13 cellular contexts compared by ENCODE assay signal in the genomic region with DNA sequence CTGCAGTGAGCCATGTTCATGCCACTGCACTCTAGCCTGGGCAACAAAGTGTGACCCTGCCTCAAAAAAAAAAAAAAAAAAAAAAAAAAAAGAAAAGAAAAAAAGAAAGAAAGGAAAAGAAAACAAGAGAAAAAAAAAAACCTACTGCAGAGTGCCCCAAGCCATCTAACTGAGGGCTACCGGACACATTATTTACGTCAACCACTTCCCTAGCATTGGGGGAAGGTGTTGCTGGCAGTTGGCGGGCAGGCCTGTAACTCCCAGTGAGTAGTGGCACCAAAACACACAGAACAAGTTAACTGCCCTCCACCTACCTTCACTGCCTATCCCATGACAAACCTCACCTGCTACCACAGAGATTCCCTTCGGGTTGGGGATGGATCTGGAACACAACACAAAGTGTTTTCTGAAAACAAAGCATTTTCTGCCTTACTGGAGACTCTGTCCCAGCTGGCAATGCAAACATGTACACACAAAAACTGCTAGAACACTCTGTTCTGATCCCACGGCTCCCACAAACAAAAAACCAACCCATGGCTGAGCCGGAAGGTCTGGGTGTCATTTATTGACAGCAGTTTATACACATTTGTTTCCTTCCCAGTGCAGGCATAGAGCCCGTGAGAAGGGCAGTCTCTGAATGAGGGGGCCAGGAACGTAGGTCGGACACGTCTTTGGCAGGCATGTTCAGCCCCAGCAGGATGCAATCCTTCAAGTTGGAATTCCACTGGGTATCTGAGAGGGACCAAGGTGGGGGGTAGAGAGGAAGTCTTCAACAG. TPM values are rescaled to one million over a fixed set of nuclear protein-coding genes. Genes with fewer than 3 reads are reported as not detected.
DNase-seq lines count a peak whose midpoint lies in the region; ATAC-seq, FAIRE-seq and TF ChIP-seq lines count a peak whose summit lies in the region.
"Had no signal": no experiment of that assay in that cellular context is flagged by ENCODE, and none has a peak within 500 bp of the region (broad histone marks: within the 10 kb centered on the region; RNA-seq: fewer than 3 reads in every experiment).

No MANE protein-coding gene starts in this region.

- peak; percentile 60 for FAIRE-seq in HTR-8/SVneo (lab: Jason Lieb, UNC)

- no peaks in the 10 kb centered on the region for H3K4me1 ChIP-seq in right cardiac atrium (ENCODE audit: control insufficient read depth, insufficient read depth, low read length)
- no peaks in the 10 kb centered on the region for H3K4me1 ChIP-seq in uterus

- peak overlapping the region; percentile 77 for H3K27ac Mint-ChIP-seq in activated B cell treated with CpG ODN at 0.5 μM for 24 hours
- peak overlapping the region; percentile 71 for H3K27ac Mint-ChIP-seq in stimulated activated naive B cell treated with anti-CD40 and anti-IgM and Interleukin-4, amounts not matched to agents 10 μg/mL and 1 μg/mL and 100 μg/mL, for 72 hours
- H3K27ac Mint-ChIP-seq: stimulated activated naive CD8-positive, alpha-beta T cell treated with anti-CD3 and anti-CD28 coated beads, Interleukin-15, amount 100 ng/mL, for 72 hours had no signal

- intact Hi-C loops in activated B cell treated with CpG ODN at 0.5 μM for 24 hours (cut with micrococcal nuclease), result no loop called here
- intact Hi-C loops in right cardiac atrium (cut with DNase I), result no loop called here
- intact Hi-C loops in uterus (cut with DNase I; ENCODE audit: low total_unique reads), result no loop called here

- no peaks in the 10 kb centered on the region for H3K9me3 Mint-ChIP-seq in activated B cell treated with CpG ODN at 0.5 μM for 24 hours
- no peaks in the 10 kb centered on the region for H3K9me3 Mint-ChIP-seq in stimulated activated naive B cell treated with anti-CD40 and anti-IgM and Interleukin-4, amounts not matched to agents 10 μg/mL and 1 μg/mL and 100 μg/mL, for 72 hours
- H3K9me3 Mint-ChIP-seq: stimulated activated naive CD8-positive, alpha-beta T cell treated with anti-CD3 and anti-CD28 coated beads, Interleukin-15, amount 100 ng/mL, for 72 hours had no signal

- 77% methylated on average over 10 of the region's 10 CpGs for WGBS in right cardiac atrium

- CTCF ChIA-PET in activated B cell treated with CpG ODN at 0.5 μM for 24 hours (lab: Charles Lee), result interaction anchor here (9.7 kb wide), 1 partner anchor 153 kb away, joined by 125 read pairs; no protein-coding TSS in a partner anchor

- peaks cover 66% of the 10 kb centered on the region for H3K36me3 Mint-ChIP-seq in activated B cell treated with CpG ODN at 0.5 μM for 24 hours (ENCODE audit: low read depth)
- peaks cover 61 to 78% of the 10 kb centered on the region in 2 donors for H3K36me3 Mint-ChIP-seq in stimulated activated naive B cell treated with anti-CD40 and anti-IgM and Interleukin-4, amounts not matched to agents 10 μg/mL and 1 μg/mL and 100 μg/mL, for 72 hours

- H3K27ac ChIP-seq in right cardiac atrium (ENCODE audit: low read length), result no peak overlapping the region
- H3K27ac ChIP-seq in uterus, result no peak overlapping the region

- no peaks in the 10 kb centered on the region for H3K36me3 ChIP-seq in uterus

- H3K27me3 Mint-ChIP-seq in activated B cell treated with CpG ODN at 0.5 μM for 24 hours, result no peaks in the 10 kb centered on the region
- no peaks in the 10 kb centered on the region for H3K27me3 Mint-ChIP-seq in stimulated activated naive B cell treated with anti-CD40 and anti-IgM and Interleukin-4, amounts not matched to agents 10 μg/mL and 1 μg/mL and 100 μg/mL, for 72 hours
- H3K27me3 Mint-ChIP-seq: stimulated activated naive CD8-positive, alpha-beta T cell treated with anti-CD3 and anti-CD28 coated beads, Interleukin-15, amount 100 ng/mL, for 72 hours had no signal

- no peaks in the 10 kb centered on the region for H3K27me3 ChIP-seq in right cardiac atrium (ENCODE audit: control insufficient read depth, insufficient read depth)
- no peaks in the 10 kb centered on the region for H3K27me3 ChIP-seq in uterus

- TF ChIP-seq CTCF in activated B cell treated with CpG ODN at 0.5 μM for 24 hours (IDR thresholded peaks at IDR 0.05) (no peak), uterus (IDR thresholded peaks at IDR 0.05) (no peak)

- H3K4me1 Mint-ChIP-seq in activated B cell treated with CpG ODN at 0.5 μM for 24 hours, result peaks cover 36% of the 10 kb centered on the region
- peaks cover 31 to 55% of the 10 kb centered on the region in 2 donors for H3K4me1 Mint-ChIP-seq in stimulated activated naive B cell treated with anti-CD40 and anti-IgM and Interleukin-4, amounts not matched to agents 10 μg/mL and 1 μg/mL and 100 μg/mL, for 72 hours

- no peaks in the 10 kb centered on the region for H3K9me3 ChIP-seq in right cardiac atrium (ENCODE audit: control insufficient read depth, low read length)
- H3K9me3 ChIP-seq in uterus, result no peaks in the 10 kb centered on the region

- DNase-seq in HTR-8/SVneo (ENCODE audit: insufficient read length, low spot score) (no peak), activated B cell treated with CpG ODN at 0.5 μM for 24 hours (no peak), left lobe of liver (ENCODE audit: low spot score) (no peak), NCI-H2029 (lab: John Stamatoyannopoulos, UW) (no peak), right cardiac atrium (no peak), uterus (no peak)
- DNase-seq in stimulated activated naive B cell treated with anti-CD40 and anti-IgM and Interleukin-4, amounts not matched to agents 10 μg/mL and 1 μg/mL and 100 μg/mL, for 72 hours, result no peak
- DNase-seq: activated T-cell treated with anti-CD3 and anti-CD28 coated beads, Interleukin-2, amount 50 U/mL, for 48 hours; effector CD8-positive, alpha-beta T cell; foreskin fibroblast; stimulated activated CD4-positive, alpha-beta T cell treated with anti-CD3 and anti-CD28 coated beads, Interleukin-4, amount 100 ng/mL, for 24 hours had no signal

- no peak for TF ChIP-seq POLR2A in uterus (IDR thresholded peaks at IDR 0.05)

- no peak for ATAC-seq in activated B cell treated with CpG ODN at 0.5 μM for 24 hours (ENCODE audit: low read depth)
- ATAC-seq in left lobe of liver, result peak; percentile 40
- ATAC-seq in stimulated activated naive B cell treated with anti-CD40 and anti-IgM and Interleukin-4, amounts not matched to agents 10 μg/mL and 1 μg/mL and 100 μg/mL, for 72 hours (replicated peaks), result no peak
- no peak for ATAC-seq in GM18861 (IDR thresholded peaks at IDR 0.05; ENCODE audit: unreplicated experiment)
- no peak for ATAC-seq in right cardiac atrium

- no peak overlapping the region for H3K4me3 ChIP-seq in right cardiac atrium (ENCODE audit: low read length)
- no peak overlapping the region for H3K4me3 ChIP-seq in uterus

- peak overlapping the region; percentile 19 for H3K4me3 Mint-ChIP-seq in activated B cell treated with CpG ODN at 0.5 μM for 24 hours
- H3K4me3 Mint-ChIP-seq in stimulated activated naive B cell treated with anti-CD40 and anti-IgM and Interleukin-4, amounts not matched to agents 10 μg/mL and 1 μg/mL and 100 μg/mL, for 72 hours, result no peak overlapping the region
- H3K4me3 Mint-ChIP-seq: stimulated activated naive CD8-positive, alpha-beta T cell treated with anti-CD3 and anti-CD28 coated beads, Interleukin-15, amount 100 ng/mL, for 72 hours had no signal

- POLR2A ChIA-PET in activated B cell treated with CpG ODN at 0.5 μM for 24 hours (lab: Charles Lee), result interaction anchor here (0.7 to 0.8 kb wide), 2 partner anchors 11 to 63 kb away, joined by 7 to 11 read pairs; partner anchors contain the start of gene PHB1

RNA-seq across cellular contexts. Expression of gene PHB1, which starts 11.0 kb away (rescaled TPM):
- total RNA-seq in activated B cell treated with CpG ODN at 0.5 μM for 24 hours, result 184 and 214 TPM in 2 replicates
- 93.5 TPM for total RNA-seq in left lobe of liver
- 100 to 1,000 TPM; 186 to 239 (median 201) TPM for total RNA-seq in right cardiac atrium
- polyA plus RNA-seq in right cardiac atrium, result 230 TPM
- total RNA-seq in uterus, result 10 to 100 TPM; 63.5 to 98.4 (median 79.6) TPM

RNA-seq across cellular contexts. Expression of gene ZNF652, which starts 41.7 kb away (rescaled TPM):
- total RNA-seq in activated B cell treated with CpG ODN at 0.5 μM for 24 hours (37.1 and 40.6 TPM in 2 replicates), left lobe of liver (38.6 TPM), right cardiac atrium (10 to 100 TPM; 23.7 to 30.7 (median 24.4) TPM), uterus (10 to 100 TPM; 17.6 to 65.3 (median 36.2) TPM)
- 15.3 TPM for polyA plus RNA-seq in right cardiac atrium
